Comparison of ENCODE assay signal across 23 cellular contexts in the genomic region with DNA sequence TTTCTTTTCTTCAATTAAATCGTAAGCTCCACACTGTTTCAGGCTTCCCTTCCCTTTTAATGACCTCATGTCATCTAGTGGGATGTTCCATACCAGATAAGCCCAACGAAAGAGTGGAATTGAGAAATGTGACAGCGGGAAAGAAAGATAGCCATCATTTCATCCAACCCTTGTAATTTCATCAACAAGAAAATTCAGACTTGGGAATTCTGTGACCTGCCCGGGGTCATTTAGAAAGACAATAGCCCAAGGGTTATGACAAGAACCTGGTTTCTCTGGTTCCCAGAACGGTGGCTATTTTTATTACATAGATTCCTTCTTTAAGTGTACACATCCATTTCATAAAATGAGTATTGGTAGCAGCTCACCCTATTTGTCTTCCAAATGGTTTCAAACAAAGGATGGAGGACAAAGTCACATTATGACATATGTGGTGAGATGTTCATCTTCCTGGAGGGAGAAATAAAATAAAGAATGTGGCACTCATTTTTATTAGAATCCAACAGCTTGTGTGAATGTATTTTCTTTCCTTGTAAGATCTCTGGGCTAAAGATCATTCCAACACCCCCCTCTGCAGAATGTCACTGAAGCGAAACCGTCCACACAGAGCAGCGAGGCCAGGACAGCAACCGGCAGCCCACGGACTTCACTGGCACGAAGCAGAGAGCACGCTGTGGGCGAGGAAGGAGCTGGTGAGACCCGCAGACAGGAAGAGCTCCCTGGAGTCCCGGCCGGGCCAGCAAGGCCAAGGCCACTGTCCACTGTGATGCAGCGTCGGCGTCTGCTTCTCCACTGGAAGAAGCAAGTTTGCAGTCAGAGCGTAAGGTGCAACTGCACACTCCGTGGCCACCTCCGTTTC.
DNase-seq lines count a peak whose midpoint lies in the region; ATAC-seq and TF ChIP-seq lines count a peak whose summit lies in the region.
"Had no signal": no experiment of that assay in that cellular context is flagged by ENCODE, and none has a peak within 500 bp of the region (broad histone marks: within the 10 kb centered on the region; RNA-seq: fewer than 3 reads in every experiment).

No MANE protein-coding gene starts in this region.

- H3K4me3 ChIP-seq in IMR-90 (ENCODE audit: insufficient read depth, low read depth, low read length) (no peak overlapping the region), epithelial cell of proximal tubule (ENCODE audit: low read depth, low read length) (peak overlapping the region; percentile 36), osteoblast (ENCODE audit: insufficient read depth, low read length) (no peak overlapping the region)
- H3K4me3 ChIP-seq: BLaER1 treated with 17β-estradiol and CSF1 and Interleukin-3, amounts not matched to agents 10 nM and 100 nM had no signal

- H3K9me1 ChIP-seq in IMR-90 (ENCODE audit: insufficient read depth, low read length), result no peaks in the 10 kb centered on the region

- no peak overlapping the region for H3K18ac ChIP-seq in IMR-90 (ENCODE audit: low read depth, low read length)

- no peaks in the 10 kb centered on the region for H3K79me1 ChIP-seq in IMR-90 (ENCODE audit: low read depth in 1 of 2, low read length in 2 of 2)

- H2BK120ac ChIP-seq in IMR-90 (ENCODE audit: low read depth, low read length), result no peak overlapping the region

- no peak overlapping the region for H4K8ac ChIP-seq in IMR-90 (ENCODE audit: low read depth in 2 of 2, low read length in 2 of 2)

- no peak overlapping the region for H3K27ac ChIP-seq in IMR-90 (ENCODE audit: insufficient read depth, low read length)
- H3K27ac ChIP-seq in osteoblast (ENCODE audit: low read depth, low read length), result no peak overlapping the region
- H3K27ac ChIP-seq: BLaER1 treated with 17β-estradiol and CSF1 and Interleukin-3, amounts not matched to agents 10 nM and 100 nM; HL-60; KMS-11 had no signal

- H3K36me3 ChIP-seq in IMR-90 (ENCODE audit: control insufficient read depth, insufficient read depth, low read length) (no peaks in the 10 kb centered on the region), osteoblast (ENCODE audit: insufficient read depth, low read length) (no peaks in the 10 kb centered on the region)
- H3K36me3 ChIP-seq: BLaER1 treated with 17β-estradiol and CSF1 and Interleukin-3, amounts not matched to agents 10 nM and 100 nM had no signal

- no peak overlapping the region for H4K91ac ChIP-seq in IMR-90 (ENCODE audit: insufficient read depth, low read depth, low read length)

- no peaks in the 10 kb centered on the region for H4K20me1 ChIP-seq in IMR-90 (ENCODE audit: insufficient read depth, low read length)
- no peaks in the 10 kb centered on the region for H4K20me1 ChIP-seq in osteoblast (ENCODE audit: insufficient read depth, low read length)
- H4K20me1 ChIP-seq: BLaER1 treated with 17β-estradiol and CSF1 and Interleukin-3, amounts not matched to agents 10 nM and 100 nM had no signal

- ATAC-seq in IMR-90 (ENCODE audit: low read depth) (no peak), HG03432 (IDR thresholded peaks at IDR 0.05; ENCODE audit: unreplicated experiment) (no peak)

- in situ Hi-C loops in IMR-90 (cut with MboI; ENCODE audit: low sequenced_read_pairs), result no loop called here

- no peak overlapping the region for H3K23ac ChIP-seq in IMR-90 (ENCODE audit: low read depth, low read length)

- H3K4me2 ChIP-seq in IMR-90 (ENCODE audit: low read depth, low read length) (no peak overlapping the region), osteoblast (ENCODE audit: insufficient read depth, low read length) (no peak overlapping the region)
- H3K4me2 ChIP-seq: KMS-11 had no signal

- POLR2A ChIA-PET in IMR-90 (lab: Charles Lee; ENCODE audit: unreplicated experiment), result interaction anchor here (0.6 kb wide), 1 partner anchor 824 kb away, joined by 4 read pairs; no protein-coding TSS in a partner anchor

- TF ChIP-seq RAD21 in IMR-90 (IDR thresholded peaks at IDR 0.05; ENCODE audit: low read length), result no peak

- H2AK9ac ChIP-seq in IMR-90 (replicated peaks; ENCODE audit: low read depth, low read length, poor library complexity), result no peak overlapping the region

- H3K14ac ChIP-seq in IMR-90 (replicated peaks; ENCODE audit: low read depth, low read length), result no peak overlapping the region

- H3K27me3 ChIP-seq in IMR-90 (ENCODE audit: control insufficient read depth, insufficient read depth, low read length), result peaks cover 2% of the 10 kb centered on the region; the same call in 1 of the 2 replicates
- no peaks in the 10 kb centered on the region for H3K27me3 ChIP-seq in osteoblast (ENCODE audit: insufficient read depth, low read length)
- H3K27me3 ChIP-seq: BLaER1 treated with 17β-estradiol and CSF1 and Interleukin-3, amounts not matched to agents 10 nM and 100 nM had no signal

- H3K56ac ChIP-seq in IMR-90 (ENCODE audit: extremely low read depth, insufficient read depth, low read length), result no peak overlapping the region

- no peak overlapping the region for H3K9ac ChIP-seq in IMR-90 (ENCODE audit: low read depth, low read length)
- H3K9ac ChIP-seq: BLaER1 treated with 17β-estradiol and CSF1 and Interleukin-3, amounts not matched to agents 10 nM and 100 nM; KMS-11 had no signal

- peak overlapping the region; percentile 14 for H2AFZ ChIP-seq in IMR-90 (replicated peaks; ENCODE audit: low read length, poor library complexity)
- H2AFZ ChIP-seq in osteoblast (ENCODE audit: low read length), result no peak overlapping the region

- no peak overlapping the region for H2AK5ac ChIP-seq in IMR-90 (ENCODE audit: low read depth, low read length)

- no TSS peak for BruUV-seq in IMR-90 (replicated peaks; lab: Mats Ljungman, UMichigan)

- TF ChIP-seq POLR2A in IMR-90 (IDR thresholded peaks at IDR 0.05; ENCODE audit: low read depth, low read length), result no peak

- H3K9me3 ChIP-seq in IMR-90 (ENCODE audit: control insufficient read depth, insufficient read depth, low read length) (no peaks in the 10 kb centered on the region), osteoblast (ENCODE audit: low read depth, low read length) (no peaks in the 10 kb centered on the region)
- H3K9me3 ChIP-seq: Caco-2 had no signal

- no peak overlapping the region for H3K4ac ChIP-seq in IMR-90 (ENCODE audit: low read depth, low read length)

- no peaks in the 10 kb centered on the region for H3K79me2 ChIP-seq in osteoblast (ENCODE audit: insufficient read depth, low read length)

- intact Hi-C loops in IMR-90 (cut with micrococcal nuclease), result no loop called here

- DNase-seq in IMR-90 (no peak), epithelial cell of proximal tubule (ENCODE audit: low read depth) (no peak), kidney tubule cell (ENCODE audit: low spot score) (peak; percentile 31), osteoblast (ENCODE audit: insufficient read length, low spot score, missing footprints) (peak; percentile 48), NCI-H1048 (lab: John Stamatoyannopoulos, UW) (no peak), anterior cingulate cortex (lab: John Stamatoyannopoulos, UW) (no peak)
- DNase-seq in central memory CD4-positive, alpha-beta T cell, result no peak
- DNase-seq: Caco-2; CD4-positive, alpha-beta memory T cell; DMS 273 treated with DMSO at 0.1 percent for 48 hours; DMS79 treated with DMSO at 0.1 percent for 48 hours; H7; HFFc6; NCI-H1694 treated with DMSO at 0.1 percent for 48 hours; NCI-H2081 treated with DMSO at 0.1 percent for 48 hours; NCI-H2171 treated with DMSO at 0.1 percent for 48 hours; NCI-H524 treated with DMSO at 0.1 percent for 48 hours; NCI-H82; OCI-M1 had no signal

- no peak overlapping the region for H4K5ac ChIP-seq in IMR-90 (ENCODE audit: low read depth, low read length)

- H2BK5ac ChIP-seq in IMR-90 (ENCODE audit: low read depth, low read length, poor library complexity, severe bottlenecking), result no peak overlapping the region

- TF ChIP-seq CTCF in IMR-90 (conservative IDR thresholded peaks at IDR 0.05; ENCODE audit: low read depth, low read length) (no peak), epithelial cell of proximal tubule (conservative IDR thresholded peaks at IDR 0.05; ENCODE audit: low read depth, low read length) (no peak), osteoblast (IDR thresholded peaks at IDR 0.05; ENCODE audit: extremely low read depth, low read depth, low read length) (no peak)

- dilution Hi-C loops in IMR-90 (cut with HindIII; ENCODE audit: low sequenced_read_pairs, unreplicated experiment), result no loop called here

- CTCF ChIA-PET in IMR-90 (lab: Yijun Ruan, JAX), result no interaction called here

- no peak overlapping the region for H2BK20ac ChIP-seq in IMR-90 (ENCODE audit: low read depth, low read length)

- H2BK15ac ChIP-seq in IMR-90 (ENCODE audit: low read depth, low read length), result no peak overlapping the region

- WGBS in IMR-90 (ENCODE audit: extremely low coverage in 2 of 2, insufficient read length in 1 of 2), 2 experiments, result 82% methylated on average over 5 of the region's 22 CpGs; no CpG with 5 or more reads in 1 of the 2 experiments

- H3K4me1 ChIP-seq in IMR-90 (ENCODE audit: control insufficient read depth, insufficient read depth, low read length) (no peaks in the 10 kb centered on the region), osteoblast (ENCODE audit: insufficient read depth, low read length) (no peaks in the 10 kb centered on the region)
- H3K4me1 ChIP-seq: Caco-2 had no signal

TF ChIP-seq in IMR-90, 13 proteins besides CTCF, POLR2A, EP300 and RAD21 (continues in another document):
- no peak for TF ChIP-seq MXI1 (IDR thresholded peaks at IDR 0.05; ENCODE audit: borderline replicate concordance, low read depth, low read length)
- no peak for TF ChIP-seq FOS (IDR thresholded peaks at IDR 0.05; ENCODE audit: low read depth, low read length)
- TF ChIP-seq CEBPB (IDR thresholded peaks at IDR 0.05; ENCODE audit: low read depth, low read length), result no peak
- no peak for TF ChIP-seq ELK1 (IDR thresholded peaks at IDR 0.05; ENCODE audit: borderline replicate concordance, low read depth, low read length)
- no peak for TF ChIP-seq USF2 (IDR thresholded peaks at IDR 0.05; ENCODE audit: low read depth, low read length)
- no peak for TF ChIP-seq RFX5 (IDR thresholded peaks at IDR 0.05; ENCODE audit: low read depth, low read length)
- TF ChIP-seq NFE2L2 (IDR thresholded peaks at IDR 0.05; ENCODE audit: low read depth, low read length), result no peak

Comparison
In these comparisons a context has a peak if more than half of its experiments do, and no peak if none do; other contexts are left out.
1. DNase-seq: peak in kidney tubule cell (single experiment) and osteoblast (single experiment); none in IMR-90 (single experiment), epithelial cell of proximal tubule (single experiment), central memory CD4-positive, alpha-beta T cell (single experiment), NCI-H1048 (single experiment) and anterior cingulate cortex (0 of 58).